1 cellular context compared by ENCODE assay signal in the genomic region with DNA sequence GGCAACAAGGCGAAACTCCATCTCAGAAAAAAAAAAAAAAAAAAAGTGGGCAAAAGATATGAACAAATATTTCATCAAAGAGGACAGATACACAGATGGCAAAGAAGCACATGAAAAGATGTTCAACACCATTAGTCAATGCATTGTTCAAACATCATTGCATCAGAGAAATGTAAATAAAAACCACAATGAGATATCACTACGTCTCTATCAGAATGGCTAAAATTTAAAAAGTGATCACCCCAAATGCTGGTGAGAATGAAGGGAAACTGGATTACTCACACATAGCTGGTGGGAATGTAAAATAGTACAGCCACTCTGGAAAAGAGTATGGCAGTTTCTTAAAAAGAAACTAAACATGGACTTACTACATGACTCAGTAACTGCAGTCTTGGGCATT.
TF ChIP-seq lines count a peak whose summit lies in the region.

No MANE protein-coding gene starts in this region.

TF ChIP-seq in HepG2, 621 proteins besides CTCF, POLR2A, EP300 and RAD21 (continued from another document):
- TF ChIP-seq, protein P1, sequence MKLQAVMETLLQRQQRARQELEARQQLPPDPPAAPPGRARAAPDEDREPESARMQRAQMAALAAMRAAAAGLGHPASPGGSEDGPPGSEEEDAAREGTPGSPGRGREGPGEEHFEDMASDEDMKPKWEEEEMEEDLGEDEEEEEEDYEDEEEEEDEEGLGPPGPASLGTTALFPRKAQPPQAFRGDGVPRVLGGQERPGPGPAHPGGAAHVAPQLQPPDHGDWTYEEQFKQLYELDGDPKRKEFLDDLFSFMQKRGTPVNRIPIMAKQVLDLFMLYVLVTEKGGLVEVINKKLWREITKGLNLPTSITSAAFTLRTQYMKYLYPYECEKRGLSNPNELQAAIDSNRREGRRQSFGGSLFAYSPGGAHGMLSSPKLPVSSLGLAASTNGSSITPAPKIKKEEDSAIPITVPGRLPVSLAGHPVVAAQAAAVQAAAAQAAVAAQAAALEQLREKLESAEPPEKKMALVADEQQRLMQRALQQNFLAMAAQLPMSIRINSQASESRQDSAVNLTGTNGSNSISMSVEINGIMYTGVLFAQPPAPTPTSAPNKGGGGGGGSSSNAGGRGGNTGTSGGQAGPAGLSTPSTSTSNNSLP (IDR thresholded peaks at IDR 0.05; ENCODE audit: low read depth, low read length), result peak; percentile 57
- TF ChIP-seq SOX5 (CRISPR knock-in tag; IDR thresholded peaks at IDR 0.05; ENCODE audit: borderline replicate concordance), result peak; percentile 41; the same call in 1 of the 2 replicates
- no peak for TF ChIP-seq SOX13 (IDR thresholded peaks at IDR 0.05)
- TF ChIP-seq SOX13 (CRISPR knock-in tag; conservative IDR thresholded peaks at IDR 0.05 in 1 of 2, IDR thresholded peaks at IDR 0.05 in 1 of 2), result peak in 1 of 2 experiments; percentile 74; a peak in 2 of 4 replicates
- TF ChIP-seq ZNF7 (CRISPR knock-in tag; IDR thresholded peaks at IDR 0.05), result peak; percentile 61; the same call in 1 of the 2 replicates
- 0 out of 2 replicates have a peak, but pooled peaks have one; percentile 20 for TF ChIP-seq GATAD2A (CRISPR knock-in tag; IDR thresholded peaks at IDR 0.05)
- TF ChIP-seq NFE2L2 (IDR thresholded peaks at IDR 0.05; ENCODE audit: low read length), result no peak
- TF ChIP-seq CEBPG (CRISPR knock-in tag; IDR thresholded peaks at IDR 0.05), result peak; percentile 39
- TF ChIP-seq CEBPB (IDR thresholded peaks at IDR 0.05; ENCODE audit: borderline replicate concordance, low read depth, low read length), result peak; percentile 39; the same call in 1 of the 2 replicates
- TF ChIP-seq FOXA3 (CRISPR knock-in tag; IDR thresholded peaks at IDR 0.05), result peak; percentile 12; the same call in 1 of the 2 replicates
